ENCODE assay signal across 12 cellular contexts in genomic region chr1:31785020-31785946, GRCh38. TPM values are rescaled to one million over a fixed set of nuclear protein-coding genes. Genes with fewer than 3 reads are reported as not detected.
DNase-seq lines count a peak whose midpoint lies in the region; FAIRE-seq and TF ChIP-seq lines count a peak whose summit lies in the region.
"Had no signal": no experiment of that assay in that cellular context is flagged by ENCODE, and none has a peak within 500 bp of the region (broad histone marks: within the 10 kb centered on the region; RNA-seq: fewer than 3 reads in every experiment).

No MANE protein-coding gene starts in this region.

- no peak overlapping the region for H3K27ac Mint-ChIP-seq in activated T-helper 1 cell treated with anti-CD3 and anti-CD28 coated beads, Interleukin-12 subunit alpha, Interleukin-12 subunit beta, Interleukin-2, Interleukin-4 antibody, amounts not matched to agents 30 ng/mL and 10 ng/mL and 1 ng/mL, durations not matched to agents 14 hours and 24 hours and 36 hours
- H3K27ac Mint-ChIP-seq in T-helper 2 cell treated with Interferon-gamma antibody and Interleukin-4, amounts not matched to agents 5 μg/mL and 100 μg/mL, for 36 hours: no peak overlapping the region
- H3K27ac Mint-ChIP-seq: activated CD4-positive, alpha-beta T cell treated with anti-CD3 and anti-CD28 coated beads, Interleukin-2, amount 10 ng/mL, durations not matched to agents 24 days and 14 days had no signal

- intact Hi-C loops in activated T-helper 1 cell treated with anti-CD3 and anti-CD28 coated beads, Interleukin-12 subunit alpha, Interleukin-12 subunit beta, Interleukin-2, Interleukin-4 antibody, amounts not matched to agents 30 ng/mL and 10 ng/mL and 1 ng/mL, durations not matched to agents 14 hours and 24 hours and 36 hours (cut with micrococcal nuclease): loop anchor here (10.0 kb wide), 1 partner anchor 720 kb away; the partner anchor contains the start of gene PUM1

- no peak overlapping the region for H2AK5ac ChIP-seq in trophoblast cell (ENCODE audit: low read length)

- H3K36me3 Mint-ChIP-seq in activated T-helper 1 cell treated with anti-CD3 and anti-CD28 coated beads, Interleukin-12 subunit alpha, Interleukin-12 subunit beta, Interleukin-2, Interleukin-4 antibody, amounts not matched to agents 30 ng/mL and 10 ng/mL and 1 ng/mL, durations not matched to agents 14 hours and 24 hours and 36 hours (ENCODE audit: low read depth): no peaks in the 10 kb centered on the region
- H3K36me3 Mint-ChIP-seq in T-helper 2 cell treated with Interferon-gamma antibody and Interleukin-4, amounts not matched to agents 5 μg/mL and 100 μg/mL, for 36 hours (ENCODE audit: low read depth): no peaks in the 10 kb centered on the region

- H3K27me3 Mint-ChIP-seq in activated T-helper 1 cell treated with anti-CD3 and anti-CD28 coated beads, Interleukin-12 subunit alpha, Interleukin-12 subunit beta, Interleukin-2, Interleukin-4 antibody, amounts not matched to agents 30 ng/mL and 10 ng/mL and 1 ng/mL, durations not matched to agents 14 hours and 24 hours and 36 hours (ENCODE audit: insufficient read depth): peaks cover 6% of the 10 kb centered on the region
- no peaks in the 10 kb centered on the region for H3K27me3 Mint-ChIP-seq in T-helper 2 cell treated with Interferon-gamma antibody and Interleukin-4, amounts not matched to agents 5 μg/mL and 100 μg/mL, for 36 hours (ENCODE audit: low read depth)

- H3K27me3 ChIP-seq in bronchial epithelial cell (ENCODE audit: control insufficient read depth, insufficient read depth, low read length) (no peaks in the 10 kb centered on the region), trophoblast cell (ENCODE audit: insufficient read depth, low read length) (no peaks in the 10 kb centered on the region)

- DNase-seq in GM12865 (ENCODE audit: low read depth) (peak; percentile 37), NCI-H1694 treated with DMSO at 0.1 percent for 48 hours (lab: John Stamatoyannopoulos, UW) (peak; percentile 43), bronchial epithelial cell (ENCODE audit: low read depth) (no peak), trophoblast cell (no peak), NCI-H187 treated with DMSO at 0.1 percent for 48 hours (lab: John Stamatoyannopoulos, UW) (no peak)
- no peak for DNase-seq in activated T-helper 1 cell treated with anti-CD3 and anti-CD28 coated beads, Interleukin-12 subunit alpha, Interleukin-12 subunit beta, Interleukin-2, Interleukin-4 antibody, amounts not matched to agents 30 ng/mL and 10 ng/mL and 1 ng/mL, durations not matched to agents 14 hours and 24 hours and 36 hours (ENCODE audit: low spot score)
- DNase-seq in T-helper 2 cell treated with Interferon-gamma antibody and Interleukin-4, amounts not matched to agents 5 μg/mL and 100 μg/mL, for 36 hours (ENCODE audit: low spot score): no peak
- DNase-seq: activated CD4-positive, alpha-beta T cell treated with anti-CD3 and anti-CD28 coated beads, Interleukin-2, amount 10 ng/mL, durations not matched to agents 24 days and 14 days; activated naive CD4-positive, alpha-beta T cell; esophagus squamous epithelium; NK-92 treated with Interleukin-12 subunit alpha and Interleukin-12 subunit beta, amount 100 ng/mL, for 24 hours; retina had no signal

- no peak overlapping the region for H4K8ac ChIP-seq in trophoblast cell (ENCODE audit: low read depth, low read length)

- TF ChIP-seq CTCF in GM12865 (IDR thresholded peaks at IDR 0.05; ENCODE audit: insufficient read depth, low read depth, low read length, missing control alignments): no peak
- TF ChIP-seq CTCF in bronchial epithelial cell (IDR thresholded peaks at IDR 0.05; ENCODE audit: insufficient read depth, low read length, severe bottlenecking): no peak

- peaks cover 5 to 8% of the 10 kb centered on the region in 2 experiments for H3K4me1 ChIP-seq in trophoblast cell (ENCODE audit: control insufficient read depth in 1 of 2, insufficient read depth in 2 of 2, low read length in 2 of 2)

- no peak overlapping the region for H3K27ac ChIP-seq in trophoblast cell (ENCODE audit: low read depth, low read length)
- H3K27ac ChIP-seq: esophagus squamous epithelium had no signal

- no peaks in the 10 kb centered on the region for H3K9me3 ChIP-seq in trophoblast cell (ENCODE audit: insufficient read depth, low read depth, low read length)
- H3K9me3 ChIP-seq: esophagus squamous epithelium had no signal

- no peak overlapping the region for H4K91ac ChIP-seq in trophoblast cell (ENCODE audit: low read depth, low read length)

- H3K4me1 Mint-ChIP-seq in activated T-helper 1 cell treated with anti-CD3 and anti-CD28 coated beads, Interleukin-12 subunit alpha, Interleukin-12 subunit beta, Interleukin-2, Interleukin-4 antibody, amounts not matched to agents 30 ng/mL and 10 ng/mL and 1 ng/mL, durations not matched to agents 14 hours and 24 hours and 36 hours (ENCODE audit: low read depth): peaks cover 16% of the 10 kb centered on the region
- H3K4me1 Mint-ChIP-seq in T-helper 2 cell treated with Interferon-gamma antibody and Interleukin-4, amounts not matched to agents 5 μg/mL and 100 μg/mL, for 36 hours (ENCODE audit: low read depth): peaks cover 19% of the 10 kb centered on the region

- no peak overlapping the region for H3K4me3 ChIP-seq in GM12865 (ENCODE audit: low read depth, low read length)
- H3K4me3 ChIP-seq in bronchial epithelial cell (ENCODE audit: low read depth, low read length): no peak overlapping the region
- no peak overlapping the region for H3K4me3 ChIP-seq in trophoblast cell (ENCODE audit: low read depth, low read length)
- H3K4me3 ChIP-seq: esophagus squamous epithelium had no signal

- peak overlapping the region; percentile 21 for H3K9ac ChIP-seq in trophoblast cell (ENCODE audit: low read length)

- H3K23ac ChIP-seq in trophoblast cell (ENCODE audit: low read length): no peak overlapping the region

- no peak overlapping the region for H3K4me3 Mint-ChIP-seq in activated T-helper 1 cell treated with anti-CD3 and anti-CD28 coated beads, Interleukin-12 subunit alpha, Interleukin-12 subunit beta, Interleukin-2, Interleukin-4 antibody, amounts not matched to agents 30 ng/mL and 10 ng/mL and 1 ng/mL, durations not matched to agents 14 hours and 24 hours and 36 hours
- no peak overlapping the region for H3K4me3 Mint-ChIP-seq in T-helper 2 cell treated with Interferon-gamma antibody and Interleukin-4, amounts not matched to agents 5 μg/mL and 100 μg/mL, for 36 hours
- H3K4me3 Mint-ChIP-seq: activated CD4-positive, alpha-beta T cell treated with anti-CD3 and anti-CD28 coated beads, Interleukin-2, amount 10 ng/mL, durations not matched to agents 24 days and 14 days had no signal

- no peaks in the 10 kb centered on the region for H3K9me3 Mint-ChIP-seq in activated T-helper 1 cell treated with anti-CD3 and anti-CD28 coated beads, Interleukin-12 subunit alpha, Interleukin-12 subunit beta, Interleukin-2, Interleukin-4 antibody, amounts not matched to agents 30 ng/mL and 10 ng/mL and 1 ng/mL, durations not matched to agents 14 hours and 24 hours and 36 hours
- no peaks in the 10 kb centered on the region for H3K9me3 Mint-ChIP-seq in T-helper 2 cell treated with Interferon-gamma antibody and Interleukin-4, amounts not matched to agents 5 μg/mL and 100 μg/mL, for 36 hours
- H3K9me3 Mint-ChIP-seq: activated CD4-positive, alpha-beta T cell treated with anti-CD3 and anti-CD28 coated beads, Interleukin-2, amount 10 ng/mL, durations not matched to agents 24 days and 14 days had no signal

- no peak overlapping the region for H3K18ac ChIP-seq in trophoblast cell (ENCODE audit: low read length)

- WGBS in trophoblast cell (ENCODE audit: extremely low coverage, insufficient coverage, insufficient read length): no CpG with 5 or more reads among the region's 20 CpGs

- H3K4me2 ChIP-seq in trophoblast cell (ENCODE audit: low read length): no peak overlapping the region

- H3K14ac ChIP-seq in trophoblast cell (ENCODE audit: low read length): no peak overlapping the region

- H4K12ac ChIP-seq in trophoblast cell (ENCODE audit: low read depth, low read length): no peak overlapping the region

- no peak overlapping the region for H3K4ac ChIP-seq in trophoblast cell (ENCODE audit: low read depth, low read length)

- peaks cover 2% of the 10 kb centered on the region for H3K79me2 ChIP-seq in trophoblast cell (ENCODE audit: control insufficient read depth, insufficient read depth, low read length, poor library complexity)

- no peak overlapping the region for H2AFZ ChIP-seq in trophoblast cell (ENCODE audit: insufficient read depth, low read length, poor library complexity)

- peak; percentile 81 for FAIRE-seq in bronchial epithelial cell (lab: Jason Lieb, UNC)

- no peak overlapping the region for H2BK12ac ChIP-seq in trophoblast cell (ENCODE audit: low read length)

- H3K36me3 ChIP-seq in bronchial epithelial cell (ENCODE audit: control insufficient read depth, insufficient read depth, low read length) (no peaks in the 10 kb centered on the region), trophoblast cell (ENCODE audit: control insufficient read depth in 1 of 2, insufficient read depth in 2 of 2, low read length in 2 of 2) (no peaks in the 10 kb centered on the region)
- H3K36me3 ChIP-seq: esophagus squamous epithelium had no signal

- no peak overlapping the region for H2BK5ac ChIP-seq in trophoblast cell (ENCODE audit: low read depth, low read length, poor library complexity)

- peaks cover 3% of the 10 kb centered on the region for H3K79me1 ChIP-seq in trophoblast cell (ENCODE audit: low read length)

- H2BK120ac ChIP-seq in trophoblast cell (ENCODE audit: insufficient read depth, low read length, poor library complexity): no peak overlapping the region

RNA-seq across cellular contexts. Expression of gene ADGRB2, which starts 21.1 kb away (rescaled TPM):
- total RNA-seq in bronchial epithelial cell: 0.53 and 0.64 TPM in 2 replicates
- 9.6 and 10.2 TPM in 2 replicates for polyA plus RNA-seq in trophoblast cell (2013)
- 0.13 and 0.29 TPM in 2 replicates for total RNA-seq in activated T-helper 1 cell treated with anti-CD3 and anti-CD28 coated beads, Interleukin-12 subunit alpha, Interleukin-12 subunit beta, Interleukin-2, Interleukin-4 antibody, amounts not matched to agents 30 ng/mL and 10 ng/mL and 1 ng/mL, durations not matched to agents 14 hours and 24 hours and 36 hours

RNA-seq across cellular contexts. Expression of gene SPOCD1, which starts 30.5 kb away (rescaled TPM):
- total RNA-seq in bronchial epithelial cell: 1.1 and 4.9 TPM in 2 replicates
- 0.83 and 0.87 TPM in 2 replicates for polyA plus RNA-seq in trophoblast cell (2013)
- total RNA-seq in activated T-helper 1 cell treated with anti-CD3 and anti-CD28 coated beads, Interleukin-12 subunit alpha, Interleukin-12 subunit beta, Interleukin-2, Interleukin-4 antibody, amounts not matched to agents 30 ng/mL and 10 ng/mL and 1 ng/mL, durations not matched to agents 14 hours and 24 hours and 36 hours: not detected in 2 replicates
- total RNA-seq: activated CD4-positive, alpha-beta T cell treated with anti-CD3 and anti-CD28 coated beads, Interleukin-2, amount 10 ng/mL, durations not matched to agents 24 days and 14 days had no signal

Comparison
In these comparisons a context has a peak if more than half of its experiments do, and no peak if none do; other contexts are left out.
1. DNase-seq: peak in GM12865 (single experiment) and NCI-H1694 treated with DMSO at 0.1 percent for 48 hours (single experiment); none in bronchial epithelial cell (single experiment), trophoblast cell (0 of 2), activated T-helper 1 cell treated with anti-CD3 and anti-CD28 coated beads, Interleukin-12 subunit alpha, Interleukin-12 subunit beta, Interleukin-2, Interleukin-4 antibody, amounts not matched to agents 30 ng/mL and 10 ng/mL and 1 ng/mL, durations not matched to agents 14 hours and 24 hours and 36 hours (single experiment), NCI-H187 treated with DMSO at 0.1 percent for 48 hours (single experiment) and T-helper 2 cell treated with Interferon-gamma antibody and Interleukin-4, amounts not matched to agents 5 μg/mL and 100 μg/mL, for 36 hours (single experiment).